Comparison of ENCODE assay signal across 9 cellular contexts in the genomic region with DNA sequence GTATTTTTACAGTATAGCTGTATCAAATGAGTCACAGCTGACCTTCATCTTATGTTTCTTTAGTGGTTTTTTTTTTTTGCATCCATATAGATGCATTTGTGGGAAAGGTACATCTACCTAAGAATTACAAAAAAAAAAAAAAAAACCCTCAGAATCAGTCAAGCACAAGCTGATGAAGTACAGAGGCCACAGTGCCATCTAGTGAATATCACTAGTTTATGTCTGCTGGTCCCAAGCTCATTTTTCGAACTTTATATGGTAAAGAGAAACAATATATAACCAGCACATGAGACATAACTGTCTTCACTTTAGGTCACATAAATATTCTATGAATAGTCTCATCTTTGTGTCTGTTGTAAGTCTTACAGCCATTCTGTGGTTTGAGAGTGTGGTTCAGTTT.
DNase-seq lines count a peak whose midpoint lies in the region; ATAC-seq, FAIRE-seq and TF ChIP-seq lines count a peak whose summit lies in the region.
"Had no signal": no experiment of that assay in that cellular context is flagged by ENCODE, and none has a peak within 500 bp of the region (broad histone marks: within the 10 kb centered on the region; RNA-seq: fewer than 3 reads in every experiment).

No MANE protein-coding gene starts in this region.

- ATAC-seq in GM19467 (IDR thresholded peaks at IDR 0.05; ENCODE audit: unreplicated experiment): no peak
- no peak for ATAC-seq in lower lobe of right lung

- 21% methylated on average over 1 of the region's 1 CpG for WGBS in suprapubic skin

- TF ChIP-seq EP300 in suprapubic skin (IDR thresholded peaks at IDR 0.05): no peak

- TF ChIP-seq CTCF in C4-2B (conservative IDR thresholded peaks at IDR 0.05): peak; percentile 54
- no peak for TF ChIP-seq CTCF in suprapubic skin (IDR thresholded peaks at IDR 0.05)
- TF ChIP-seq CTCF in lower lobe of right lung (IDR thresholded peaks at IDR 0.05): no peak

- H3K4me3 ChIP-seq in suprapubic skin (no peak overlapping the region), lower lobe of right lung (no peak overlapping the region)
- H3K4me3 ChIP-seq: lung had no signal

- intact Hi-C loops in lower lobe of right lung (cut with DNase I): no loop called here

- FAIRE-seq in GM18507 (lab: Jason Lieb, UNC): peak; percentile 47

- H3K9me3 ChIP-seq in suprapubic skin (no peaks in the 10 kb centered on the region), lower lobe of right lung (no peaks in the 10 kb centered on the region)

- no peaks in the 10 kb centered on the region for H3K36me3 ChIP-seq in suprapubic skin
- no peaks in the 10 kb centered on the region for H3K36me3 ChIP-seq in lower lobe of right lung

- no peaks in the 10 kb centered on the region for H3K27me3 ChIP-seq in suprapubic skin
- no peaks in the 10 kb centered on the region for H3K27me3 ChIP-seq in lower lobe of right lung (ENCODE audit: low read depth)

- H3K27ac ChIP-seq in C4-2B (no peak overlapping the region), suprapubic skin (no peak overlapping the region), lower lobe of right lung (no peak overlapping the region)

- H3K4me1 ChIP-seq in suprapubic skin: no peaks in the 10 kb centered on the region
- H3K4me1 ChIP-seq in lower lobe of right lung: no peaks in the 10 kb centered on the region

- DNase-seq in GM18507 (ENCODE audit: extremely low spot score, insufficient read length, low read depth): no peak
- peak; percentile 42 for DNase-seq in OCI-M1 (lab: John Stamatoyannopoulos, UW)
- DNase-seq in globus pallidus (ENCODE audit: low spot score): peak; percentile 1
- DNase-seq in suprapubic skin (ENCODE audit: low spot score in 2 of 2): no peak
- no peak for DNase-seq in stimulated activated CD4-positive, alpha-beta T cell treated with anti-CD3 and anti-CD28 coated beads, Interleukin-2, amount 100 ng/mL, for 24 hours
- no peak for DNase-seq in lower lobe of right lung

- no peak for TF ChIP-seq POLR2A in suprapubic skin (IDR thresholded peaks at IDR 0.05)

Comparison
In these comparisons a context has a peak if more than half of its experiments do, and no peak if none do; other contexts are left out.
1. DNase-seq: peak in OCI-M1 (single experiment) and globus pallidus (single experiment); none in GM18507 (single experiment), suprapubic skin (0 of 2), stimulated activated CD4-positive, alpha-beta T cell treated with anti-CD3 and anti-CD28 coated beads, Interleukin-2, amount 100 ng/mL, for 24 hours (0 of 2) and lower lobe of right lung (single experiment).